34 cellular contexts compared by ENCODE assay signal in genomic region chr10:129039406-129040345, GRCh38.
"Had no signal": no experiment of that assay in that cellular context is flagged by ENCODE, and none has a peak within 500 bp of the region (broad histone marks: within the 10 kb centered on the region; RNA-seq: fewer than 3 reads in every experiment).

No MANE protein-coding gene starts in this region.

- H2AFZ ChIP-seq: hepatocyte had no signal

- H3K27me3 ChIP-seq: upper lobe of right lung had no signal

- H3K4me1 ChIP-seq: gastrocnemius medialis, pancreas, prostate gland, sigmoid colon, tibial artery, upper lobe of right lung had no signal

- H3K79me2 ChIP-seq: hepatocyte had no signal

- H3K36me3 Mint-ChIP-seq: activated CD8-positive, alpha-beta memory T cell treated with anti-CD3 and anti-CD28 coated beads, Interleukin-2, amount 10 ng/mL, durations not matched to agents 7 days and 5 days; mesothelial cell of epicardium; naive B cell; stimulated activated naive B cell treated with anti-CD40 and anti-IgM and Interleukin-4, amounts not matched to agents 10 μg/mL and 1 μg/mL and 100 μg/mL, for 72 hours had no signal

- H3K4me3 Mint-ChIP-seq: activated CD8-positive, alpha-beta memory T cell treated with anti-CD3 and anti-CD28 coated beads, Interleukin-2, amount 10 ng/mL, durations not matched to agents 7 days and 5 days; activated CD8-positive, alpha-beta T cell treated with anti-CD3 and anti-CD28 coated beads, Interleukin-2, amount 10 ng/mL, durations not matched to agents 7 days and 5 days; central memory CD8-positive, alpha-beta T cell; mesothelial cell of epicardium; naive B cell; nephron progenitor cell; stimulated activated naive B cell treated with anti-CD40 and anti-IgM and Interleukin-4, amounts not matched to agents 10 μg/mL and 1 μg/mL and 100 μg/mL, for 72 hours; T-helper 1 cell treated with Interleukin-12 subunit alpha and Interleukin-12 subunit beta and Interleukin-4 antibody, amounts not matched to agents 30 μg/mL and 1 μg/mL, for 36 hours had no signal

- H3K27ac Mint-ChIP-seq: activated CD8-positive, alpha-beta memory T cell treated with anti-CD3 and anti-CD28 coated beads, Interleukin-2, amount 10 ng/mL, durations not matched to agents 7 days and 5 days; activated CD8-positive, alpha-beta T cell treated with anti-CD3 and anti-CD28 coated beads, Interleukin-2, amount 10 ng/mL, durations not matched to agents 7 days and 5 days; activated naive CD4-positive, alpha-beta T cell treated with anti-CD3 and anti-CD28 coated beads, Interleukin-2, amount 50 U/mL, for 72 hours; activated T-helper 2 cell treated with anti-CD3 and anti-CD28 coated beads, Interferon-gamma antibody, Interleukin-2, Interleukin-4, amounts not matched to agents 10 μg/mL and 5 μg/mL and 100 μg/mL, durations not matched to agents 14 hours and 24 hours and 36 hours; mesothelial cell of epicardium; naive B cell; nephron progenitor cell; stimulated activated naive B cell treated with anti-CD40 and anti-IgM and Interleukin-4, amounts not matched to agents 10 μg/mL and 1 μg/mL and 100 μg/mL, for 72 hours; T-helper 1 cell treated with Interleukin-12 subunit alpha and Interleukin-12 subunit beta and Interleukin-4 antibody, amounts not matched to agents 30 μg/mL and 1 μg/mL, for 36 hours had no signal

- H3K9me3 Mint-ChIP-seq: activated naive CD4-positive, alpha-beta T cell treated with anti-CD3 and anti-CD28 coated beads, Interleukin-2, amount 50 U/mL, for 72 hours; activated T-helper 2 cell treated with anti-CD3 and anti-CD28 coated beads, Interferon-gamma antibody, Interleukin-2, Interleukin-4, amounts not matched to agents 10 μg/mL and 5 μg/mL and 100 μg/mL, durations not matched to agents 14 hours and 24 hours and 36 hours; central memory CD8-positive, alpha-beta T cell; mesothelial cell of epicardium; naive B cell; nephron progenitor cell; stimulated activated naive B cell treated with anti-CD40 and anti-IgM and Interleukin-4, amounts not matched to agents 10 μg/mL and 1 μg/mL and 100 μg/mL, for 72 hours; T-helper 1 cell treated with Interleukin-12 subunit alpha and Interleukin-12 subunit beta and Interleukin-4 antibody, amounts not matched to agents 30 μg/mL and 1 μg/mL, for 36 hours had no signal

- H3K36me3 ChIP-seq: gastrocnemius medialis, pancreas, prostate gland, sigmoid colon, stomach, suprapubic skin, tibial artery, upper lobe of right lung had no signal

- H3K9me3 ChIP-seq: gastrocnemius medialis, pancreas, prostate gland, sigmoid colon, stomach, suprapubic skin, tibial artery, upper lobe of right lung had no signal

- H3K4me3 ChIP-seq: gastrocnemius medialis, hepatocyte, pancreas, prostate gland, sigmoid colon, stomach, suprapubic skin, tibial artery, upper lobe of right lung had no signal

- DNase-seq: activated CD4-positive, alpha-beta T cell treated with anti-CD3 and anti-CD28 coated beads for 1 hour; activated CD8-positive, alpha-beta memory T cell treated with anti-CD3 and anti-CD28 coated beads, Interleukin-2, amount 10 ng/mL, durations not matched to agents 7 days and 5 days; activated CD8-positive, alpha-beta T cell treated with anti-CD3 and anti-CD28 coated beads, Interleukin-2, amount 10 ng/mL, durations not matched to agents 7 days and 5 days; activated T-cell treated with anti-CD3 and anti-CD28 coated beads, Interleukin-2, amount 50 U/mL, for 48 hours; effector CD8-positive, alpha-beta T cell; erythroblast; gastrocnemius medialis; left cardiac atrium; left ventricle myocardium superior; naive B cell; nephron progenitor cell; nucleus accumbens; pancreas; retina; sigmoid colon; small intestine; stimulated activated CD4-positive, alpha-beta T cell treated with anti-CD3 and anti-CD28 coated beads, Interleukin-4, amount 100 ng/mL, for 4 hours; stimulated activated CD8-positive, alpha-beta memory T cell treated with anti-CD3 and anti-CD28 coated beads, Interleukin-4, amount 100 ng/mL, for 48 hours; stimulated activated naive B cell treated with anti-CD40 and anti-IgM and Interleukin-4, amounts not matched to agents 10 μg/mL and 1 μg/mL and 100 μg/mL, for 72 hours; stomach; tibial artery; upper lobe of right lung had no signal

- H3K4me2 ChIP-seq: hepatocyte had no signal

- ATAC-seq: activated CD8-positive, alpha-beta memory T cell treated with anti-CD3 and anti-CD28 coated beads, Interleukin-2, amount 10 ng/mL, durations not matched to agents 7 days and 5 days; activated CD8-positive, alpha-beta T cell treated with anti-CD3 and anti-CD28 coated beads, Interleukin-2, amount 10 ng/mL, durations not matched to agents 7 days and 5 days; activated naive CD4-positive, alpha-beta T cell treated with anti-CD3 and anti-CD28 coated beads, Interleukin-2, amount 50 U/mL, for 72 hours; gastrocnemius medialis; left ventricle myocardium superior; pancreas; stimulated activated naive B cell treated with anti-CD40 and anti-IgM and Interleukin-4, amounts not matched to agents 10 μg/mL and 1 μg/mL and 100 μg/mL, for 72 hours; upper lobe of right lung had no signal

- H3K27ac ChIP-seq: gastrocnemius medialis, hepatocyte, pancreas, prostate gland, sigmoid colon, stomach, suprapubic skin, tibial artery, upper lobe of right lung had no signal

- FAIRE-seq: bronchial epithelial cell, colon, endometrium, keratinocyte, pancreas, small intestine had no signal
